Comparison of ENCODE assay signal across 8 cellular contexts in the genomic region with DNA sequence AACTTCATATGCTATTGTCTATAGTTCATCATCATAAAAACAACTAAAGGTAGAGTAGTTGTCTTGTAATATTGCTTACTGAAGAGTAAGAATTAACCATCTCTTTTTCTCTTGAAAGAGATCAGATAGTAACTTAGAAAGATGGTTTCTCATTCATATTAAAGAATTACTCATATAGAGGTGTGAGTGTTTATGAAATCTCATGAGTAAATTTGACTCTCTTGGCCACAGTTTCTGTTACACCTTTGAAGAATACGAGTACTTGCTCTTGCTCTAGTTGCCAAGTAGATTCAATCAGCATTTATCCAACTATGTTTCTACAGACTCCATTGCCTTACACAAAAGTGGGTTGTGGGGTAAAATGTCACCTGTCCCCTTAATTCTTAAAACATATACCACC.
"Had no signal": no experiment of that assay in that cellular context is flagged by ENCODE, and none has a peak within 500 bp of the region (broad histone marks: within the 10 kb centered on the region; RNA-seq: fewer than 3 reads in every experiment).

No MANE protein-coding gene starts in this region.

- ATAC-seq: HepG2, K562 had no signal

- DNase-seq: IMR-90, KBM-7, KG1 had no signal

- H3K27ac ChIP-seq: HL-60, KMS-11 had no signal

- FAIRE-seq: HepG2, HTR-8/SVneo, K562 had no signal

- H3K4me3 ChIP-seq: K562 had no signal
